In genomic region chr4:14967982-14968381, GRCh38 we compare ENCODE assay signal across 18 cellular contexts. TPM values are rescaled to one million over a fixed set of nuclear protein-coding genes. Genes with fewer than 3 reads are reported as not detected.
A peak's percentile ranks its signal among the peaks of the same experiment; 100 is the strongest.
DNase-seq lines count a peak whose midpoint lies in the region; ATAC-seq and TF ChIP-seq lines count a peak whose summit lies in the region.
"Had no signal": no experiment of that assay in that cellular context is flagged by ENCODE, and none has a peak within 500 bp of the region (broad histone marks: within the 10 kb centered on the region; RNA-seq: fewer than 3 reads in every experiment).

No MANE protein-coding gene starts in this region.

- H4K5ac ChIP-seq in IMR-90 (ENCODE audit: low read depth, low read length), result no peak overlapping the region
- no peak overlapping the region for H4K5ac ChIP-seq in mesendoderm (ENCODE audit: low read length)

- POLR2A ChIA-PET in IMR-90 (lab: Charles Lee; ENCODE audit: unreplicated experiment), result no interaction called here

- no TSS peak for BruUV-seq in IMR-90 (replicated peaks; lab: Mats Ljungman, UMichigan)

- H3K79me2 ChIP-seq in mesendoderm (ENCODE audit: control insufficient read depth, insufficient read depth, low read length), result no peaks in the 10 kb centered on the region

- H3K9ac ChIP-seq in IMR-90 (ENCODE audit: low read depth, low read length) (no peak overlapping the region), mesendoderm (ENCODE audit: low read length) (no peak overlapping the region)
- H3K9ac ChIP-seq: BLaER1 had no signal

- H3K27ac ChIP-seq in IMR-90 (ENCODE audit: insufficient read depth, low read length), result no peak overlapping the region
- no peak overlapping the region for H3K27ac ChIP-seq in mesendoderm (ENCODE audit: low read depth, low read length)
- H3K27ac ChIP-seq: BLaER1 had no signal

- H3K79me1 ChIP-seq in IMR-90 (ENCODE audit: low read depth in 1 of 2, low read length in 2 of 2) (no peaks in the 10 kb centered on the region), mesendoderm (ENCODE audit: low read length) (no peaks in the 10 kb centered on the region)

- H2AK9ac ChIP-seq in IMR-90 (replicated peaks; ENCODE audit: low read depth, low read length, poor library complexity), result no peak overlapping the region

- no peaks in the 10 kb centered on the region for H3K4me1 ChIP-seq in IMR-90 (ENCODE audit: control insufficient read depth, insufficient read depth, low read length)
- no peaks in the 10 kb centered on the region for H3K4me1 ChIP-seq in mesendoderm (ENCODE audit: control insufficient read depth, low read depth, low read length)
- H3K4me1 ChIP-seq: BLaER1, Caco-2 had no signal

- H3K36me3 ChIP-seq in IMR-90 (ENCODE audit: control insufficient read depth, insufficient read depth, low read length), result no peaks in the 10 kb centered on the region
- no peaks in the 10 kb centered on the region for H3K36me3 ChIP-seq in mesendoderm (ENCODE audit: control insufficient read depth, insufficient read depth, low read length)
- H3K36me3 ChIP-seq: BLaER1 had no signal

- H3K23ac ChIP-seq in IMR-90 (ENCODE audit: low read depth, low read length), result no peak overlapping the region
- no peak overlapping the region for H3K23ac ChIP-seq in mesendoderm (ENCODE audit: low read length)

- dilution Hi-C loops in IMR-90 (cut with HindIII; ENCODE audit: low sequenced_read_pairs, unreplicated experiment), result no loop called here

- TF ChIP-seq POLR2A in IMR-90 (IDR thresholded peaks at IDR 0.05; ENCODE audit: low read depth, low read length), result no peak

- in situ Hi-C loops in IMR-90 (cut with MboI; ENCODE audit: low sequenced_read_pairs), result no loop called here

- no peak overlapping the region for H3K56ac ChIP-seq in IMR-90 (ENCODE audit: extremely low read depth, insufficient read depth, low read length)
- no peak overlapping the region for H3K56ac ChIP-seq in mesendoderm (ENCODE audit: low read length)

- H3K4me3 ChIP-seq in IMR-90 (ENCODE audit: insufficient read depth, low read depth, low read length) (no peak overlapping the region), mesendoderm (ENCODE audit: low read length) (no peak overlapping the region)
- H3K4me3 ChIP-seq: BLaER1, GM12878 had no signal

- no peak overlapping the region for H4K91ac ChIP-seq in IMR-90 (ENCODE audit: insufficient read depth, low read depth, low read length)

- intact Hi-C loops in IMR-90 (cut with micrococcal nuclease), result no loop called here

- H4K20me1 ChIP-seq in IMR-90 (ENCODE audit: insufficient read depth, low read length), result no peaks in the 10 kb centered on the region
- H4K20me1 ChIP-seq: BLaER1 had no signal

- H4K8ac ChIP-seq in IMR-90 (ENCODE audit: low read depth in 2 of 2, low read length in 2 of 2) (no peak overlapping the region), mesendoderm (ENCODE audit: low read depth, low read length) (no peak overlapping the region)

- no peak overlapping the region for H2BK120ac ChIP-seq in IMR-90 (ENCODE audit: low read depth, low read length)
- no peak overlapping the region for H2BK120ac ChIP-seq in mesendoderm (ENCODE audit: low read depth, low read length)

- H2BK15ac ChIP-seq in IMR-90 (ENCODE audit: low read depth, low read length) (no peak overlapping the region), mesendoderm (replicated peaks; ENCODE audit: low read depth) (no peak overlapping the region)

- no CpG with 5 or more reads among the region's 3 CpGs for WGBS in IMR-90 (ENCODE audit: extremely low coverage in 2 of 2, insufficient read length in 1 of 2), 2 experiments
- whole genome bisulfite sequencing in mesendoderm (ENCODE audit: extremely low coverage, insufficient coverage, low lambda C conversion rate), result no CpG with 5 or more reads among the region's 3 CpGs

- no peak overlapping the region for H3K18ac ChIP-seq in IMR-90 (ENCODE audit: low read depth, low read length)
- no peak overlapping the region for H3K18ac ChIP-seq in mesendoderm (ENCODE audit: low read length)

- no peak overlapping the region for H2AFZ ChIP-seq in IMR-90 (replicated peaks; ENCODE audit: low read length, poor library complexity)

- no peak for TF ChIP-seq RAD21 in IMR-90 (IDR thresholded peaks at IDR 0.05; ENCODE audit: low read length)

- H3K4me2 ChIP-seq in IMR-90 (ENCODE audit: low read depth, low read length) (no peak overlapping the region), mesendoderm (ENCODE audit: low read length) (no peak overlapping the region)
- H3K4me2 ChIP-seq: BLaER1 had no signal

- H3K27me3 ChIP-seq in IMR-90 (ENCODE audit: control insufficient read depth, insufficient read depth, low read length) (no peaks in the 10 kb centered on the region), mesendoderm (ENCODE audit: insufficient read depth, low read length, poor library complexity) (no peaks in the 10 kb centered on the region)
- H3K27me3 ChIP-seq: BLaER1 had no signal

- no peak overlapping the region for H2BK20ac ChIP-seq in IMR-90 (ENCODE audit: low read depth, low read length)

- H2AK5ac ChIP-seq in IMR-90 (ENCODE audit: low read depth, low read length) (no peak overlapping the region), mesendoderm (ENCODE audit: low read length) (no peak overlapping the region)

- no peak overlapping the region for H3K14ac ChIP-seq in IMR-90 (replicated peaks; ENCODE audit: low read depth, low read length)

- no peaks in the 10 kb centered on the region for H3K9me3 ChIP-seq in IMR-90 (ENCODE audit: control insufficient read depth, insufficient read depth, low read length)
- H3K9me3 ChIP-seq: BLaER1, Caco-2 had no signal

- ATAC-seq in IMR-90 (ENCODE audit: low read depth), result no peak
- ATAC-seq in esophagus mucosa, result no peak
- no peak for ATAC-seq in HG02885 (IDR thresholded peaks at IDR 0.05; ENCODE audit: poor library complexity, unreplicated experiment)
- no peak for ATAC-seq in HG02840 (IDR thresholded peaks at IDR 0.05; ENCODE audit: low FRiP score, unreplicated experiment)
- ATAC-seq in GM21825 (IDR thresholded peaks at IDR 0.05; ENCODE audit: unreplicated experiment), result no peak
- ATAC-seq: GM12878, HepG2 had no signal

- H3K4ac ChIP-seq in IMR-90 (ENCODE audit: low read depth, low read length) (no peak overlapping the region), mesendoderm (ENCODE audit: low read depth, low read length) (no peak overlapping the region)

- CTCF ChIA-PET in IMR-90 (lab: Yijun Ruan, JAX), result no interaction called here

- H2BK5ac ChIP-seq in IMR-90 (ENCODE audit: low read depth, low read length, poor library complexity, severe bottlenecking), result no peak overlapping the region
- H2BK5ac ChIP-seq in mesendoderm (ENCODE audit: low read length), result no peak overlapping the region

- DNase-seq in EL, result peak; percentile 3
- DNase-seq in IMR-90, result no peak
- peak; percentile 36 for DNase-seq in fibroblast of gingiva (ENCODE audit: low read depth)
- peak; percentile 13 for DNase-seq in mesendoderm
- DNase-seq: AML-193; Caco-2; CD8-positive, alpha-beta memory T cell; DMS53; HCEC 1CT; Karpas-422 had no signal

- TF ChIP-seq CTCF in IMR-90 (conservative IDR thresholded peaks at IDR 0.05; ENCODE audit: low read depth, low read length), result no peak

- H3K9me1 ChIP-seq in IMR-90 (ENCODE audit: insufficient read depth, low read length), result no peaks in the 10 kb centered on the region

TF ChIP-seq in IMR-90, 13 proteins besides CTCF, POLR2A, EP300 and RAD21:
- TF ChIP-seq CEBPB (IDR thresholded peaks at IDR 0.05; ENCODE audit: low read depth, low read length), result 0 out of 2 replicates have a peak, but pooled peaks have one; percentile 16
- TF ChIP-seq FOS (IDR thresholded peaks at IDR 0.05; ENCODE audit: low read depth, low read length), result no peak

RNA-seq across cellular contexts. Expression of gene CPEB2, which starts 34.3 kb away (rescaled TPM):
- total RNA-seq in IMR-90 (2012; rRNA removed) (10.6 and 18.1 TPM in 2 replicates), esophagus mucosa (18.3 TPM)
- polyA plus RNA-seq in IMR-90 (2012; rRNA removed), result 9.4 and 12.0 TPM in 2 replicates
- polyA plus RNA-seq in IMR-90 (2012; cell fraction: cytosol; rRNA removed), result 2.8 and 3.4 TPM in 2 replicates
- polyA plus RNA-seq in IMR-90 (2012; cell fraction: nucleus; rRNA removed; ENCODE audit: low replicate concordance), result 7.0 and 65.7 TPM in 2 replicates
- 1.2 TPM for polyA plus RNA-seq in mesendoderm (2013, experiment 1 of 2)
- 1.2 TPM for polyA plus RNA-seq in mesendoderm (2013, experiment 2 of 2)
- total RNA-seq: G401 had no signal
